1 cellular context compared by ENCODE assay signal in genomic region chr7:133676805-133677370, GRCh38.
TF ChIP-seq lines count a peak whose summit lies in the region.

No MANE protein-coding gene starts in this region.

TF ChIP-seq in SK-N-SH, 30 proteins besides CTCF, POLR2A, EP300 and RAD21 (continued from another document):
- TF ChIP-seq REST (IDR thresholded peaks at IDR 0.05; ENCODE audit: low read depth, low read length) (no peak), MAX (IDR thresholded peaks at IDR 0.05; ENCODE audit: low read depth) (no peak), GATA2 (CRISPR knock-in tag; IDR thresholded peaks at IDR 0.05) (no peak), RXRA (IDR thresholded peaks at IDR 0.05; ENCODE audit: borderline replicate concordance, low read depth) (no peak), TCF12 (IDR thresholded peaks at IDR 0.05) (peak; percentile 58; the same call in 1 of the 2 replicates), RCOR1 (IDR thresholded peaks at IDR 0.05; ENCODE audit: low read length) (no peak), TEAD4 (IDR thresholded peaks at IDR 0.05; ENCODE audit: borderline replicate concordance, insufficient read depth) (no peak), FOSL2 (IDR thresholded peaks at IDR 0.05; ENCODE audit: borderline replicate concordance, low read depth) (peak; percentile 46; the same call in 1 of the 2 replicates)
